31 cellular contexts compared by ENCODE assay signal in the genomic region with DNA sequence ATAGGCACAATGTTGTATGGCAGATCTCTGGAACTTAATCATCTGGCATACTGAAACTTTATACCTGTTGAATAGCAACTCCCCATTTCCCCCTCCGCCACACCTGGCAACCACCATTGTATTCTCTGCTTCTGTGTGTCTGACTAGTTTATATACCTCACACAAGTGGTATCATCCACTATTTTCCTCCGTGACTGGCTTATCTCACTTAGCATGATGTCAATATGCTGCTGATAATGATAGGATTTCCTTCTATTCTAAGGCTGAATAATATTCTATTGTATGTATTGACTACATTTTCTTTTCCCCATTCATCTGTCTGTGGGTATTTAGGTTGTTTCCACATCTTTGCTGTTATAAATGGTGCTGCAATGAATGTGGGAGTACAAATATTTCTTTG.
"Had no signal": no experiment of that assay in that cellular context is flagged by ENCODE, and none has a peak within 500 bp of the region (broad histone marks: within the 10 kb centered on the region; RNA-seq: fewer than 3 reads in every experiment).

No MANE protein-coding gene starts in this region.

- H3K27ac Mint-ChIP-seq: activated CD4-positive, alpha-beta T cell treated with anti-CD3 and anti-CD28 coated beads for 36 hours; activated naive CD4-positive, alpha-beta T cell treated with anti-CD3 and anti-CD28 coated beads, Interleukin-2, amount 50 U/mL, for 72 hours; activated T-cell treated with anti-CD3 and anti-CD28 coated beads, Interleukin-2, amount 50 U/mL, for 24 hours; activated T-helper 17 cell treated with anti-CD3 and anti-CD28 coated beads, Interleukin-2, amount 50 U/mL, for 72 hours; dendritic cell treated with granulocyte-macrophage colony-stimulating factor and Interleukin-4, amounts not matched to agents 40 ng/mL and 50 ng/mL, for 4 days; mesothelial cell of epicardium; neural progenitor cell; stimulated activated naive B cell treated with anti-CD40 and anti-IgM and Interleukin-4, amounts not matched to agents 10 μg/mL and 1 μg/mL and 100 μg/mL, for 72 hours; WTC11 had no signal

- H3K4me2 ChIP-seq: neural progenitor cell, smooth muscle cell had no signal

- H3K9me3 ChIP-seq: uterus had no signal

- H3K4me1 Mint-ChIP-seq: activated CD4-positive, alpha-beta T cell treated with anti-CD3 and anti-CD28 coated beads for 36 hours; activated T-helper 17 cell treated with anti-CD3 and anti-CD28 coated beads, Interleukin-2, amount 50 U/mL, for 72 hours; mesothelial cell of epicardium; neural progenitor cell had no signal

- H3K36me3 ChIP-seq: uterus had no signal

- DNase-seq: activated CD4-positive, alpha-beta T cell treated with anti-CD3 and anti-CD28 coated beads for 36 hours; activated CD4-positive, alpha-beta T cell treated with anti-CD3 and anti-CD28 coated beads, Interleukin-2, amount 50 U/mL, for 4 hours; activated CD8-positive, alpha-beta memory T cell treated with anti-CD3 and anti-CD28 coated beads for 24 hours; activated CD8-positive, alpha-beta memory T cell treated with anti-CD3 and anti-CD28 coated beads, Interleukin-2, amount 50 U/mL, for 4 hours; activated T-cell treated with anti-CD3 and anti-CD28 coated beads, Interleukin-2, amount 50 U/mL, for 24 hours; brain microvascular endothelial cell; caudate nucleus; effector CD8-positive, alpha-beta T cell; esophagus squamous epithelium; head of caudate nucleus; hypothalamus; left ventricle myocardium inferior; mammary epithelial cell; naive thymus-derived CD8-positive, alpha-beta T cell; posterior cingulate gyrus; retina; sigmoid colon; stimulated activated CD4-positive, alpha-beta T cell treated with anti-CD3 and anti-CD28 coated beads, Interleukin-2, amount 100 ng/mL, for 48 hours; stimulated activated CD8-positive, alpha-beta memory T cell treated with anti-CD3 and anti-CD28 coated beads, Interleukin-4, amount 100 ng/mL, for 48 hours; stimulated activated naive B cell treated with anti-CD40 and anti-IgM and Interleukin-4, amounts not matched to agents 10 μg/mL and 1 μg/mL and 100 μg/mL, for 72 hours; transverse colon; uterus had no signal

- H3K4me1 ChIP-seq: ascending aorta, esophagus squamous epithelium, gastroesophageal sphincter, left ventricle myocardium inferior, neural progenitor cell, sigmoid colon, transverse colon, uterus had no signal

- H3K27ac ChIP-seq: ascending aorta, brain microvascular endothelial cell, esophagus squamous epithelium, gastroesophageal sphincter, left ventricle myocardium inferior, neural progenitor cell, sigmoid colon, transverse colon, uterus had no signal

- H3K4me3 Mint-ChIP-seq: activated CD4-positive, alpha-beta T cell treated with anti-CD3 and anti-CD28 coated beads for 36 hours; activated T-cell treated with anti-CD3 and anti-CD28 coated beads, Interleukin-2, amount 50 U/mL, for 24 hours; activated T-helper 17 cell treated with anti-CD3 and anti-CD28 coated beads, Interleukin-2, amount 50 U/mL, for 72 hours; dendritic cell treated with granulocyte-macrophage colony-stimulating factor and Interleukin-4, amounts not matched to agents 40 ng/mL and 50 ng/mL, for 4 days; mesothelial cell of epicardium; naive thymus-derived CD8-positive, alpha-beta T cell; neural progenitor cell; stimulated activated naive B cell treated with anti-CD40 and anti-IgM and Interleukin-4, amounts not matched to agents 10 μg/mL and 1 μg/mL and 100 μg/mL, for 72 hours; WTC11 had no signal

- H2AFZ ChIP-seq: neural progenitor cell had no signal

- H3K27me3 Mint-ChIP-seq: activated CD4-positive, alpha-beta T cell treated with anti-CD3 and anti-CD28 coated beads for 36 hours; activated T-cell treated with anti-CD3 and anti-CD28 coated beads, Interleukin-2, amount 50 U/mL, for 24 hours; activated T-helper 17 cell treated with anti-CD3 and anti-CD28 coated beads, Interleukin-2, amount 50 U/mL, for 72 hours; dendritic cell treated with granulocyte-macrophage colony-stimulating factor and Interleukin-4, amounts not matched to agents 40 ng/mL and 50 ng/mL, for 4 days; naive thymus-derived CD8-positive, alpha-beta T cell; stimulated activated naive B cell treated with anti-CD40 and anti-IgM and Interleukin-4, amounts not matched to agents 10 μg/mL and 1 μg/mL and 100 μg/mL, for 72 hours had no signal

- H3K4me3 ChIP-seq: ascending aorta, esophagus squamous epithelium, gastroesophageal sphincter, left ventricle myocardium inferior, neural progenitor cell, sigmoid colon, smooth muscle cell, transverse colon, uterus had no signal
